ENCODE assay signal across 9 cellular contexts in the genomic region with DNA sequence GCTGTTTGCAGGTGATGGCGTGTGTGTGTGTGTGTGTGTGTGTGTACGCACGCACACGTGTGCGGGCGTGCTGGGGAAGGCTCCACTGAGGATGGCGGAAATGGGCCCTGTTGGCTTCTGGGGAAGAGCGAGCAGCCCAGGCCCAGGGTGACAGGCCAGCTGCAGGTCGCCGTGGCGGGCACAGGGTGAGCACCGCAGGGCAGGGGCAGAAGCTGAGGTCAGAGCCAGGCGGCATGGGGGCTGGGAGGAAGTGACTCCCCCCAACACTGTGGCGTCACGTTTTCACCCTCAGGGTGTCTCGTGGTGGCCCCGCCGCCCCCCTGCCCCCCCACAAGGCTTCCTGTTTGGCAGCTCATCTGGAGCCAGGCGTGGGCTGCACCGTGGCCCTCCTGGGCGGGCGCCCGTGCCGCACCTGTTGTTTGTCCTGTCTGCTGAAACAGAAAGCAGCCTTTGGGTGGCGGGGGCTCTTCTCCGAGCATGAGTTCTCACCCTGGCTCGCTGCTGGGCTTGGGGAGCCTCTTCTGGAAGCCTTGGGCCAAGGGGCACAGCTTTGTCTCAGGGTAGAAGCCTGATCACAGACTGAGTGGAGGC. TPM values are rescaled to one million over a fixed set of nuclear protein-coding genes. Genes with fewer than 3 reads are reported as not detected.
DNase-seq lines count a peak whose midpoint lies in the region; ATAC-seq, FAIRE-seq and TF ChIP-seq lines count a peak whose summit lies in the region.
"Had no signal": no experiment of that assay in that cellular context is flagged by ENCODE, and none has a peak within 500 bp of the region (broad histone marks: within the 10 kb centered on the region; RNA-seq: fewer than 3 reads in every experiment).

No MANE protein-coding gene starts in this region.

- intact Hi-C loops in psoas muscle (cut with DNase I) = loop anchor here (2.0 to 5.0 kb wide), 2 partner anchors 36 to 39 kb away; no protein-coding TSS in a partner anchor

- H3K4me1 ChIP-seq in psoas muscle = peaks cover 81% of the 10 kb centered on the region

- no peak for TF ChIP-seq CTCF in psoas muscle (IDR thresholded peaks at IDR 0.05)

- H3K9me3 ChIP-seq in psoas muscle = no peaks in the 10 kb centered on the region

- peak; percentile 85 for DNase-seq in GM19240 (ENCODE audit: insufficient read length, low spot score)
- peak; percentile 90 for DNase-seq in T-helper 9 cell
- DNase-seq in psoas muscle = peak; percentile 81 to 91
- DNase-seq in urothelium cell line (ENCODE audit: low spot score) = no peak
- no peak for DNase-seq in HuH-7.5 (ENCODE audit: low spot score)
- no peak for DNase-seq in GOT3 (lab: John Stamatoyannopoulos, UW)

- WGBS in psoas muscle, 3 donors = 12 to 22% (median 14%) methylated on average over 15 to 27 of the region's 27 CpGs

- H3K27me3 ChIP-seq in psoas muscle (ENCODE audit: insufficient read depth in 3 of 3, low read length in 2 of 3) = no peaks in the 10 kb centered on the region

- ATAC-seq in HG03159 (IDR thresholded peaks at IDR 0.05; ENCODE audit: unreplicated experiment) (peak; percentile 56), psoas muscle (peak; percentile 41 to 58 (median 53))

- H3K27ac ChIP-seq in cingulate gyrus (ENCODE audit: low read depth, low read length) = peak overlapping the region; percentile 60
- peak overlapping the region; percentile 92 for H3K27ac ChIP-seq in psoas muscle

- peaks cover 0 to 51% of the 10 kb centered on the region in 2 donors for H3K36me3 ChIP-seq in psoas muscle (ENCODE audit: insufficient read depth in 1 of 2, low read depth in 1 of 2)

- peak; percentile 48 for FAIRE-seq in urothelium cell line (lab: Jason Lieb, UNC)
- FAIRE-seq: TTC549 had no signal

- H3K4me3 ChIP-seq in psoas muscle = peak overlapping the region; percentile 77

RNA-seq across cellular contexts. Expression of gene RBM38, which starts 7.1 kb away (rescaled TPM):
- total RNA-seq in psoas muscle = 100 to 1,000 TPM in 2 of 4 donors, 10 to 100 TPM in 2; 73.2 to 202 (median 93.0) TPM
- 100 to 1,000 TPM; 135 to 308 (median 144) TPM for polyA plus RNA-seq in psoas muscle

RNA-seq across cellular contexts. Expression of gene RAE1, which starts 47.3 kb away (rescaled TPM):
- 10 to 100 TPM in 3 of 4 donors, 1 to 10 TPM in 1; 9.1 to 17.3 (median 14.4) TPM for total RNA-seq in psoas muscle
- polyA plus RNA-seq in psoas muscle = 10 to 100 TPM; 13.9 to 23.6 (median 18.9) TPM

Comparison
In these comparisons a context has a peak if more than half of its experiments do, and no peak if none do; other contexts are left out.
1. DNase-seq: peak in GM19240 (single experiment), T-helper 9 cell (single experiment) and psoas muscle (2 of 2); none in urothelium cell line (single experiment), HuH-7.5 (single experiment) and GOT3 (single experiment).